Comparison of ENCODE assay signal across 19 cellular contexts in genomic region chr1:117568999-117569398, GRCh38.
"Had no signal": no experiment of that assay in that cellular context is flagged by ENCODE, and none has a peak within 500 bp of the region (broad histone marks: within the 10 kb centered on the region; RNA-seq: fewer than 3 reads in every experiment).

No MANE protein-coding gene starts in this region.

- H3K27me3 ChIP-seq: cardiac muscle cell had no signal

- DNase-seq: activated CD4-positive, alpha-beta T cell treated with anti-CD3 and anti-CD28 coated beads, Interleukin-2, amount 50 U/mL, for 1 hour; activated CD4-positive, CD25-positive, alpha-beta regulatory T cell treated with anti-CD3 and anti-CD28 coated beads, Interleukin-2, amount 50 U/mL, for 72 hours; activated naive CD4-positive, alpha-beta T cell; activated naive CD8-positive, alpha-beta T cell treated with anti-CD3 and anti-CD28 coated beads for 36 hours; activated T-cell treated with anti-CD3 and anti-CD28 coated beads for 4 hours; amniotic stem cell; dermis blood vessel endothelial cell; effector memory CD4-positive, alpha-beta T cell; foreskin fibroblast; hippocampal formation; left ventricle myocardium inferior; mammary epithelial cell; stimulated activated CD4-positive, alpha-beta T cell treated with anti-CD3 and anti-CD28 coated beads, Interleukin-12 subunit alpha, Interleukin-12 subunit beta, amount 100 ng/mL, for 4 hours; stimulated activated CD4-positive, alpha-beta T cell treated with anti-CD3 and anti-CD28 coated beads, Interleukin-1b, Interleukin-23, amount 100 ng/mL, for 48 hours; stimulated activated CD8-positive, alpha-beta memory T cell treated with anti-CD3 and anti-CD28 coated beads, Interleukin-4, amount 100 ng/mL, for 48 hours; stimulated activated naive CD4-positive, alpha-beta T cell had no signal

- H3K36me3 Mint-ChIP-seq: activated naive CD8-positive, alpha-beta T cell treated with anti-CD3 and anti-CD28 coated beads for 36 hours had no signal

- H3K4me3 ChIP-seq: cardiac muscle cell, left ventricle myocardium inferior had no signal

- H3K9me3 ChIP-seq: left ventricle myocardium inferior had no signal

- H3K27ac ChIP-seq: cardiac muscle cell, left ventricle myocardium inferior had no signal

- H3K36me3 ChIP-seq: cardiac muscle cell, left ventricle myocardium inferior had no signal

- H3K4me1 ChIP-seq: left ventricle myocardium inferior had no signal

- H3K27me3 Mint-ChIP-seq: activated naive CD8-positive, alpha-beta T cell treated with anti-CD3 and anti-CD28 coated beads for 36 hours; progenitor cell of endocrine pancreas had no signal

- H3K27ac Mint-ChIP-seq: activated naive CD8-positive, alpha-beta T cell treated with anti-CD3 and anti-CD28 coated beads for 36 hours; activated T-helper 1 cell treated with anti-CD3 and anti-CD28 coated beads, Interleukin-12 subunit alpha, Interleukin-12 subunit beta, Interleukin-2, Interleukin-4 antibody, amounts not matched to agents 30 ng/mL and 10 ng/mL and 1 ng/mL, durations not matched to agents 14 hours and 24 hours and 36 hours; progenitor cell of endocrine pancreas had no signal

- H3K4me3 Mint-ChIP-seq: activated naive CD8-positive, alpha-beta T cell treated with anti-CD3 and anti-CD28 coated beads for 36 hours; activated T-helper 1 cell treated with anti-CD3 and anti-CD28 coated beads, Interleukin-12 subunit alpha, Interleukin-12 subunit beta, Interleukin-2, Interleukin-4 antibody, amounts not matched to agents 30 ng/mL and 10 ng/mL and 1 ng/mL, durations not matched to agents 14 hours and 24 hours and 36 hours had no signal
